ENCODE assay signal across 30 cellular contexts in the genomic region with DNA sequence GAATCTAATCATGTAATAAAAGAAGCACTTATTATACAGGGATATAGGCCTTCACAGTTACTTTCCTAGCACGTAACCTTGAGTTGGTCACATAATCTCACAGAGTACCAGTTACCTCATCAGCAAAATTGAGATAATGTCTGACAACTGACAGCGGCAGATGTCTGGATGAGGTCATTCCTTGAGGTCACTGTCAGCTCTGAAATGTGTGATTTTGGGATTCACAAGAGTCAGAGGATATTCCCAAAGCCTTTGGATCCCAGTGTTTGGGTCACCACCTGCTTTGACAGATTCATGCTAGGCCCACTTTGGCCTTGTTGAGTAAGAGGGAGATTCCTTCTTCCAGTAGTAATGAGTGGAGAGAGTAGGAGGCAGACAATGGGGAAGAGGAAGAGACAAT.
"Had no signal": no experiment of that assay in that cellular context is flagged by ENCODE, and none has a peak within 500 bp of the region (broad histone marks: within the 10 kb centered on the region; RNA-seq: fewer than 3 reads in every experiment).

No MANE protein-coding gene starts in this region.

- H3K36me3 ChIP-seq: ascending aorta, breast epithelium, cardiac muscle cell, colonic mucosa, heart left ventricle had no signal

- H3K36me3 Mint-ChIP-seq: activated CD4-positive, alpha-beta memory T cell treated with anti-CD3 and anti-CD28 coated beads for 36 hours; activated CD8-positive, alpha-beta memory T cell treated with anti-CD3 and anti-CD28 coated beads, Interleukin-2, amount 10 ng/mL, durations not matched to agents 7 days and 5 days; activated naive CD4-positive, alpha-beta T cell treated with anti-CD3 and anti-CD28 coated beads, Interleukin-2, amount 10 ng/mL, durations not matched to agents 7 days and 5 days; activated naive CD4-positive, alpha-beta T cell treated with anti-CD3 and anti-CD28 coated beads, Interleukin-2, amount 50 U/mL, for 72 hours; activated naive CD8-positive, alpha-beta T cell treated with anti-CD3 and anti-CD28 coated beads, Interleukin-2, amount 10 ng/mL, durations not matched to agents 7 days and 5 days had no signal

- H3K27ac Mint-ChIP-seq: activated CD4-positive, alpha-beta memory T cell treated with anti-CD3 and anti-CD28 coated beads for 36 hours; activated CD4-positive, alpha-beta T cell treated with anti-CD3 and anti-CD28 coated beads for 36 hours; activated CD4-positive, alpha-beta T cell treated with anti-CD3 and anti-CD28 coated beads, Interleukin-2, amount 10 ng/mL, durations not matched to agents 24 days and 14 days; activated CD8-positive, alpha-beta memory T cell treated with anti-CD3 and anti-CD28 coated beads, Interleukin-2, amount 10 ng/mL, durations not matched to agents 7 days and 5 days; activated CD8-positive, alpha-beta T cell treated with anti-CD3 and anti-CD28 coated beads, Interleukin-2, amount 10 ng/mL, durations not matched to agents 7 days and 5 days; activated naive CD4-positive, alpha-beta T cell treated with anti-CD3 and anti-CD28 coated beads, Interleukin-2, amount 10 ng/mL, durations not matched to agents 7 days and 5 days; activated naive CD4-positive, alpha-beta T cell treated with anti-CD3 and anti-CD28 coated beads, Interleukin-2, amount 50 U/mL, for 72 hours; activated naive CD8-positive, alpha-beta T cell treated with anti-CD3 and anti-CD28 coated beads, Interleukin-2, amount 10 ng/mL, durations not matched to agents 7 days and 5 days; activated T-helper 1 cell treated with anti-CD3 and anti-CD28 coated beads, Interleukin-12 subunit alpha, Interleukin-12 subunit beta, Interleukin-2, Interleukin-4 antibody, amounts not matched to agents 30 ng/mL and 10 ng/mL and 1 ng/mL, durations not matched to agents 14 hours and 24 hours and 36 hours; activated T-helper 2 cell treated with anti-CD3 and anti-CD28 coated beads, Interferon-gamma antibody, Interleukin-2, Interleukin-4, amounts not matched to agents 10 μg/mL and 5 μg/mL and 100 μg/mL, durations not matched to agents 14 hours and 24 hours and 36 hours; brain; T-helper 17 cell; T-helper 2 cell treated with Interferon-gamma antibody and Interleukin-4, amounts not matched to agents 5 μg/mL and 100 μg/mL, for 36 hours had no signal

- H3K27ac ChIP-seq: ascending aorta, breast epithelium, cardiac muscle cell, colonic mucosa, heart left ventricle had no signal

- H3K9me3 ChIP-seq: colonic mucosa had no signal

- H3K4me3 Mint-ChIP-seq: activated CD4-positive, alpha-beta memory T cell treated with anti-CD3 and anti-CD28 coated beads for 36 hours; activated CD4-positive, alpha-beta T cell treated with anti-CD3 and anti-CD28 coated beads for 36 hours; activated CD4-positive, alpha-beta T cell treated with anti-CD3 and anti-CD28 coated beads, Interleukin-2, amount 10 ng/mL, durations not matched to agents 24 days and 14 days; activated CD8-positive, alpha-beta memory T cell treated with anti-CD3 and anti-CD28 coated beads, Interleukin-2, amount 10 ng/mL, durations not matched to agents 7 days and 5 days; activated CD8-positive, alpha-beta T cell treated with anti-CD3 and anti-CD28 coated beads, Interleukin-2, amount 10 ng/mL, durations not matched to agents 7 days and 5 days; activated naive CD4-positive, alpha-beta T cell treated with anti-CD3 and anti-CD28 coated beads, Interleukin-2, amount 10 ng/mL, durations not matched to agents 7 days and 5 days; activated naive CD8-positive, alpha-beta T cell treated with anti-CD3 and anti-CD28 coated beads, Interleukin-2, amount 10 ng/mL, durations not matched to agents 7 days and 5 days; activated T-helper 1 cell treated with anti-CD3 and anti-CD28 coated beads, Interleukin-12 subunit alpha, Interleukin-12 subunit beta, Interleukin-2, Interleukin-4 antibody, amounts not matched to agents 30 ng/mL and 10 ng/mL and 1 ng/mL, durations not matched to agents 14 hours and 24 hours and 36 hours; brain; T-helper 17 cell; T-helper 2 cell treated with Interferon-gamma antibody and Interleukin-4, amounts not matched to agents 5 μg/mL and 100 μg/mL, for 36 hours had no signal

- H3K4me1 Mint-ChIP-seq: activated CD4-positive, alpha-beta T cell treated with anti-CD3 and anti-CD28 coated beads for 36 hours; activated CD4-positive, alpha-beta T cell treated with anti-CD3 and anti-CD28 coated beads, Interleukin-2, amount 10 ng/mL, durations not matched to agents 24 days and 14 days; activated CD8-positive, alpha-beta memory T cell treated with anti-CD3 and anti-CD28 coated beads, Interleukin-2, amount 10 ng/mL, durations not matched to agents 7 days and 5 days; activated naive CD4-positive, alpha-beta T cell treated with anti-CD3 and anti-CD28 coated beads, Interleukin-2, amount 10 ng/mL, durations not matched to agents 7 days and 5 days; activated naive CD8-positive, alpha-beta T cell treated with anti-CD3 and anti-CD28 coated beads, Interleukin-2, amount 10 ng/mL, durations not matched to agents 7 days and 5 days; T-helper 17 cell had no signal

- H3K4me3 ChIP-seq: ascending aorta, breast epithelium, cardiac muscle cell, colonic mucosa, heart left ventricle had no signal

- H3K9me3 Mint-ChIP-seq: activated CD4-positive, alpha-beta T cell treated with anti-CD3 and anti-CD28 coated beads, Interleukin-2, amount 10 ng/mL, durations not matched to agents 24 days and 14 days; activated naive CD8-positive, alpha-beta T cell treated with anti-CD3 and anti-CD28 coated beads, Interleukin-2, amount 10 ng/mL, durations not matched to agents 7 days and 5 days; T-helper 2 cell treated with Interferon-gamma antibody and Interleukin-4, amounts not matched to agents 5 μg/mL and 100 μg/mL, for 36 hours had no signal

- H3K27me3 ChIP-seq: ascending aorta, breast epithelium, cardiac muscle cell, colonic mucosa, heart left ventricle had no signal

- DNase-seq: activated CD4-positive, alpha-beta memory T cell treated with anti-CD3 and anti-CD28 coated beads for 36 hours; activated CD4-positive, alpha-beta T cell treated with anti-CD3 and anti-CD28 coated beads for 36 hours; activated CD4-positive, alpha-beta T cell treated with anti-CD3 and anti-CD28 coated beads, Interleukin-2, amount 10 ng/mL, durations not matched to agents 24 days and 14 days; activated CD4-positive, CD25-positive, alpha-beta regulatory T cell; activated CD4-positive, CD25-positive, alpha-beta regulatory T cell treated with anti-CD3 and anti-CD28 coated beads, Interleukin-2, amount 50 U/mL, for 72 hours; activated CD8-positive, alpha-beta memory T cell treated with anti-CD3 and anti-CD28 coated beads, Interleukin-2, amount 10 ng/mL, durations not matched to agents 7 days and 5 days; activated CD8-positive, alpha-beta memory T cell treated with anti-CD3 and anti-CD28 coated beads, Interleukin-2, amount 50 U/mL, for 4 hours; activated CD8-positive, alpha-beta T cell treated with anti-CD3 and anti-CD28 coated beads, Interleukin-2, amount 10 ng/mL, durations not matched to agents 7 days and 5 days; activated effector memory CD4-positive, alpha-beta T cell treated with anti-CD3 and anti-CD28 coated beads, Interleukin-2, amount 50 U/mL, for 16 hours; activated naive CD4-positive, alpha-beta T cell treated with anti-CD3 and anti-CD28 coated beads, Interleukin-2, amount 10 ng/mL, durations not matched to agents 7 days and 5 days; activated naive CD8-positive, alpha-beta T cell treated with anti-CD3 and anti-CD28 coated beads, Interleukin-2, amount 10 ng/mL, durations not matched to agents 7 days and 5 days; activated T-cell treated with anti-CD3 and anti-CD28 coated beads, Interleukin-2, amount 50 U/mL, for 1 hour; activated T-cell treated with anti-CD3 and anti-CD28 coated beads, Interleukin-2, amount 50 U/mL, for 48 hours; central memory CD4-positive, alpha-beta T cell; cerebellar nuclear complex; colonic mucosa; effector CD8-positive, alpha-beta T cell; foreskin fibroblast; heart left ventricle; T-helper 1 cell; T-helper 17 cell; T1000 had no signal

- H3K27me3 Mint-ChIP-seq: activated CD4-positive, alpha-beta memory T cell treated with anti-CD3 and anti-CD28 coated beads for 36 hours; activated CD4-positive, alpha-beta T cell treated with anti-CD3 and anti-CD28 coated beads for 36 hours; activated CD4-positive, alpha-beta T cell treated with anti-CD3 and anti-CD28 coated beads, Interleukin-2, amount 10 ng/mL, durations not matched to agents 24 days and 14 days; activated CD8-positive, alpha-beta memory T cell treated with anti-CD3 and anti-CD28 coated beads, Interleukin-2, amount 10 ng/mL, durations not matched to agents 7 days and 5 days; activated naive CD4-positive, alpha-beta T cell treated with anti-CD3 and anti-CD28 coated beads, Interleukin-2, amount 10 ng/mL, durations not matched to agents 7 days and 5 days; activated naive CD8-positive, alpha-beta T cell treated with anti-CD3 and anti-CD28 coated beads, Interleukin-2, amount 10 ng/mL, durations not matched to agents 7 days and 5 days; brain; T-helper 17 cell had no signal

- H3K4me1 ChIP-seq: breast epithelium, colonic mucosa had no signal
